ENCODE assay signal across 13 cellular contexts in genomic region chr15:56832125-56832524, GRCh38.
DNase-seq lines count a peak whose midpoint lies in the region; ATAC-seq, FAIRE-seq and TF ChIP-seq lines count a peak whose summit lies in the region.
"Had no signal": no experiment of that assay in that cellular context is flagged by ENCODE, and none has a peak within 500 bp of the region (broad histone marks: within the 10 kb centered on the region; RNA-seq: fewer than 3 reads in every experiment).

No MANE protein-coding gene starts in this region.

- H3K27ac ChIP-seq in coronary artery: peak overlapping the region; percentile 13 to 51
- no peak overlapping the region for H3K27ac ChIP-seq in left lung
- no peak overlapping the region for H3K27ac ChIP-seq in small intestine (ENCODE audit: low read depth in 1 of 2, low read length in 1 of 2)
- no peak overlapping the region for H3K27ac ChIP-seq in mesendoderm (ENCODE audit: low read depth, low read length)

- intact Hi-C loops in left lung (cut with DNase I): no loop called here

- peaks cover 0 to 9% of the 10 kb centered on the region in 2 donors for H3K4me1 ChIP-seq in left lung
- no peaks in the 10 kb centered on the region for H3K4me1 ChIP-seq in small intestine (ENCODE audit: control insufficient read depth in 2 of 2, insufficient read depth in 1 of 2, low read depth in 1 of 2, low read length in 1 of 2)
- no peaks in the 10 kb centered on the region for H3K4me1 ChIP-seq in mesendoderm (ENCODE audit: control insufficient read depth, low read depth, low read length)

- H2BK5ac ChIP-seq in mesendoderm (ENCODE audit: low read length): no peak overlapping the region

- DNase-seq in MG63: peak; percentile 89
- DNase-seq in coronary artery (ENCODE audit: low spot score): peak; percentile 79
- no peak for DNase-seq in left lung
- peak; percentile 11 for DNase-seq in small intestine
- no peak for DNase-seq in NCI-H2081 treated with DMSO at 0.1 percent for 48 hours (lab: John Stamatoyannopoulos, UW)
- no peak for DNase-seq in mesenteric fat pad (ENCODE audit: low spot score)
- DNase-seq in mesendoderm: no peak
- DNase-seq: activated T-cell treated with anti-CD3 and anti-CD28 coated beads, Interleukin-2, amount 50 U/mL, for 48 hours; CD4-positive, CD25-positive, alpha-beta regulatory T cell; kidney had no signal

- no peak overlapping the region for H3K9ac ChIP-seq in mesendoderm (ENCODE audit: low read length)

- no peak overlapping the region for H4K5ac ChIP-seq in mesendoderm (ENCODE audit: low read length)

- H3K27me3 ChIP-seq in MG63 (no peaks in the 10 kb centered on the region), left lung (no peaks in the 10 kb centered on the region), small intestine (ENCODE audit: control insufficient read depth in 2 of 2, insufficient read depth in 2 of 2, low read length in 2 of 2) (no peaks in the 10 kb centered on the region), mesendoderm (ENCODE audit: insufficient read depth, low read length, poor library complexity) (no peaks in the 10 kb centered on the region)

- H3K9me3 ChIP-seq in MG63: no peaks in the 10 kb centered on the region
- H3K9me3 ChIP-seq in left lung: no peaks in the 10 kb centered on the region
- H3K9me3 ChIP-seq in small intestine (ENCODE audit: control insufficient read depth, low read depth): no peaks in the 10 kb centered on the region

- no peak overlapping the region for H2BK15ac ChIP-seq in mesendoderm (replicated peaks; ENCODE audit: low read depth)

- no peak overlapping the region for H2BK120ac ChIP-seq in mesendoderm (ENCODE audit: low read depth, low read length)

- H3K4ac ChIP-seq in mesendoderm (ENCODE audit: low read depth, low read length): no peak overlapping the region

- no peaks in the 10 kb centered on the region for H3K79me1 ChIP-seq in mesendoderm (ENCODE audit: low read length)

- no peak overlapping the region for H3K18ac ChIP-seq in mesendoderm (ENCODE audit: low read length)

- H3K79me2 ChIP-seq in mesendoderm (ENCODE audit: control insufficient read depth, insufficient read depth, low read length): no peaks in the 10 kb centered on the region

- no peak for FAIRE-seq in small intestine (lab: Jason Lieb, UNC)
- FAIRE-seq: GM12892, kidney, TTC549 had no signal

- H3K36me3 ChIP-seq in MG63: no peaks in the 10 kb centered on the region
- no peaks in the 10 kb centered on the region for H3K36me3 ChIP-seq in left lung
- no peaks in the 10 kb centered on the region for H3K36me3 ChIP-seq in small intestine (ENCODE audit: control insufficient read depth in 2 of 2, insufficient read depth in 2 of 2, low read length in 2 of 2)
- H3K36me3 ChIP-seq in mesendoderm (ENCODE audit: control insufficient read depth, insufficient read depth, low read length): no peaks in the 10 kb centered on the region

- H3K4me2 ChIP-seq in mesendoderm (ENCODE audit: low read length): no peak overlapping the region

- H3K4me3 ChIP-seq in MG63 (no peak overlapping the region), coronary artery (no peak overlapping the region), left lung (no peak overlapping the region), small intestine (ENCODE audit: low read depth in 1 of 2, low read length in 2 of 2) (no peak overlapping the region), mesendoderm (ENCODE audit: low read length) (no peak overlapping the region)

- H4K8ac ChIP-seq in mesendoderm (ENCODE audit: low read depth, low read length): no peak overlapping the region

- no peak overlapping the region for H3K23ac ChIP-seq in mesendoderm (ENCODE audit: low read length)

- H2AK5ac ChIP-seq in mesendoderm (ENCODE audit: low read length): no peak overlapping the region

- WGBS in small intestine, 3 donors: 15 to 39% (median 33%) methylated on average over 5 of the region's 5 CpGs
- no CpG with 5 or more reads among the region's 5 CpGs for WGBS in mesendoderm (ENCODE audit: extremely low coverage, insufficient coverage, low lambda C conversion rate)

- ATAC-seq in left lung (peak; percentile 55), HG03460 (IDR thresholded peaks at IDR 0.05; ENCODE audit: unreplicated experiment) (no peak)

- TF ChIP-seq CTCF in coronary artery (IDR thresholded peaks at IDR 0.05) (no peak), left lung (IDR thresholded peaks at IDR 0.05) (no peak)

- no peak overlapping the region for H3K56ac ChIP-seq in mesendoderm (ENCODE audit: low read length)

Comparison
In these comparisons a context has a peak if more than half of its experiments do, and no peak if none do; other contexts are left out.
1. DNase-seq: peak in MG63 (single experiment), coronary artery (single experiment) and small intestine (single experiment); none in left lung (0 of 2), NCI-H2081 treated with DMSO at 0.1 percent for 48 hours (single experiment), mesenteric fat pad (single experiment) and mesendoderm (single experiment).
2. H3K27ac ChIP-seq: peak in coronary artery (2 of 2); none in left lung (0 of 2), small intestine (0 of 2) and mesendoderm (single experiment).